Comparison of ENCODE assay signal across 1 cellular context in genomic region chr7:70553364-70553763, GRCh38.
TF ChIP-seq lines count a peak whose summit lies in the region.

No MANE protein-coding gene starts in this region.

TF ChIP-seq in HepG2, 621 proteins besides CTCF, POLR2A, EP300 and RAD21 (continued from another document):
- no peak for TF ChIP-seq ZNF572 (CRISPR knock-in tag; IDR thresholded peaks at IDR 0.05)
- TF ChIP-seq, protein P1, sequence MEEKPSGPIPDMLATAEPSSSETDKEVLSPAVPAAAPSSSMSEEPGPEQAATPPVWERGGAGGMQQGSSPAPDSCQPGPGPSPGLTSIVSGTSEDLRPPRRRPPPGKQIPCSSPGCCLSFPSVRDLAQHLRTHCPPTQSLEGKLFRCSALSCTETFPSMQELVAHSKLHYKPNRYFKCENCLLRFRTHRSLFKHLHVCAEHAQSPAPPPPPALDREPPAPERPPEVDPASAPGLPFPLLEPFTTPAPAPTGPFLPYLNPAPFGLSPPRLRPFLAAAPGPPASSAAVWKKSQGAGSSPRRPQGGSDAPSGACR (CRISPR knock-in tag; IDR thresholded peaks at IDR 0.05) = no peak
